Comparison of ENCODE assay signal across 1 cellular context in the genomic region with DNA sequence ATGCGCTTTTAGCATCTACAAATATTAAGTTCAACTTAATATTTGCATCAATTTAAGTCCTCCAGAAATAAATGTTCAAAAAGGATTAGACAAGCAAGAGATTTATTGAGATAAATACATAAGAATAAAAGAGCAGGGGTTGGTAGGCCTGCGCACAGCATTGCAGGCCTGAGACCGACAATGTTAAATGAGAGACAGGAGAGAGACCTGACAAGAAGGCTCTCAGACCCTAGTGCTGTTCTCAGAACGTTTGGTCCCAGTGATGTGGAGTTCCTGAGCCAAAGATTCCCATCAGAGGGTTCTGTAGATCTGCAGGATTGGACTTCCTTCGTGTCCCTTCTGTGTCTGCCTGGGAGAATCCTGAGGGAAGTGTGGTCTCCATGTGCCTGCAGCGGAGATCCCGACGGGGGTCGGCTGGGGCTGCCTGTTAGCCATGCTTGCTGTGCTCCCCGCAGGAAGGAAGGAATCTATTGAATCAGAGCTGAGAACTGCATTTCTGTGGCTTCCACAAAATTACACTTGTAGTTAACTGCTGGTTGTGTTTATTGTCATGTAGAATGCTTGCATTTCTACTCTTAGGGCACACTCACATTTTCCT.
TF ChIP-seq lines count a peak whose summit lies in the region.

No MANE protein-coding gene starts in this region.

TF ChIP-seq in H1, 55 proteins besides CTCF, POLR2A, EP300 and RAD21:
- TF ChIP-seq, protein P1, sequence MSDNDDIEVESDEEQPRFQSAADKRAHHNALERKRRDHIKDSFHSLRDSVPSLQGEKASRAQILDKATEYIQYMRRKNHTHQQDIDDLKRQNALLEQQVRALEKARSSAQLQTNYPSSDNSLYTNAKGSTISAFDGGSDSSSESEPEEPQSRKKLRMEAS (IDR thresholded peaks at IDR 0.05) = peak; percentile 95
- TF ChIP-seq CTBP2 (IDR thresholded peaks at IDR 0.05; ENCODE audit: borderline replicate concordance, insufficient read depth, insufficient read length, low read length) = no peak
- no peak for TF ChIP-seq MAFK (IDR thresholded peaks at IDR 0.05; ENCODE audit: low read depth, low read length)
- no peak for TF ChIP-seq SIN3A (conservative IDR thresholded peaks at IDR 0.05 in 1 of 2, IDR thresholded peaks at IDR 0.05 in 1 of 2; ENCODE audit: low read depth in 1 of 2, low read length in 2 of 2)
- no peak for TF ChIP-seq HDAC2 (IDR thresholded peaks at IDR 0.05; ENCODE audit: borderline replicate concordance in 1 of 2, low read depth in 2 of 2, low read length in 2 of 2)
- no peak for TF ChIP-seq TAF1 (IDR thresholded peaks at IDR 0.05; ENCODE audit: low read depth, low read length)
- no peak for TF ChIP-seq RFX5 (IDR thresholded peaks at IDR 0.05; ENCODE audit: borderline replicate concordance, low read depth, low read length)
- TF ChIP-seq NANOG (IDR thresholded peaks at IDR 0.05; ENCODE audit: insufficient read depth, low read depth, low read length, poor library complexity, severe bottlenecking) = no peak
- TF ChIP-seq, protein P2, sequence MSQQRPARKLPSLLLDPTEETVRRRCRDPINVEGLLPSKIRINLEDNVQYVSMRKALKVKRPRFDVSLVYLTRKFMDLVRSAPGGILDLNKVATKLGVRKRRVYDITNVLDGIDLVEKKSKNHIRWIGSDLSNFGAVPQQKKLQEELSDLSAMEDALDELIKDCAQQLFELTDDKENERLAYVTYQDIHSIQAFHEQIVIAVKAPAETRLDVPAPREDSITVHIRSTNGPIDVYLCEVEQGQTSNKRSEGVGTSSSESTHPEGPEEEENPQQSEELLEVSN (IDR thresholded peaks at IDR 0.05) = peak; percentile 91
- no peak for TF ChIP-seq HDAC6 (IDR thresholded peaks at IDR 0.05; ENCODE audit: low read depth, low read length)
- TF ChIP-seq BCL11A (IDR thresholded peaks at IDR 0.05; ENCODE audit: low read depth in 2 of 2, low read length in 2 of 2) = no peak
- TF ChIP-seq TBP (IDR thresholded peaks at IDR 0.05; ENCODE audit: low read depth, low read length) = no peak
- no peak for TF ChIP-seq TEAD4 (IDR thresholded peaks at IDR 0.05; ENCODE audit: low read depth, low read length)
- no peak for TF ChIP-seq SP4 (IDR thresholded peaks at IDR 0.05; ENCODE audit: low read length)
